10 cellular contexts compared by ENCODE assay signal in genomic region chr3:133540896-133541674, GRCh38. TPM values are rescaled to one million over a fixed set of nuclear protein-coding genes. Genes with fewer than 3 reads are reported as not detected.
DNase-seq lines count a peak whose midpoint lies in the region; ATAC-seq and TF ChIP-seq lines count a peak whose summit lies in the region.
"Had no signal": no experiment of that assay in that cellular context is flagged by ENCODE, and none has a peak within 500 bp of the region (broad histone marks: within the 10 kb centered on the region; RNA-seq: fewer than 3 reads in every experiment).

No MANE protein-coding gene starts in this region.

- H3K9me3 Mint-ChIP-seq in activated T-cell treated with anti-CD3 and anti-CD28 coated beads, Interleukin-2, amount 50 U/mL, for 4 hours, result peaks cover 4% of the 10 kb centered on the region
- no peaks in the 10 kb centered on the region for H3K9me3 Mint-ChIP-seq in GM23338
- H3K9me3 Mint-ChIP-seq: central memory CD8-positive, alpha-beta T cell had no signal

- H3K4me3 ChIP-seq in fibroblast of the aortic adventitia (ENCODE audit: low read depth, low read length), result no peak overlapping the region
- H3K4me3 ChIP-seq in GM23338, result no peak overlapping the region

- H4K20me1 ChIP-seq in GM23338 (replicated peaks; ENCODE audit: insufficient read depth), result no peaks in the 10 kb centered on the region

- H3K4me3 Mint-ChIP-seq in activated T-cell treated with anti-CD3 and anti-CD28 coated beads, Interleukin-2, amount 50 U/mL, for 4 hours, result no peak overlapping the region
- no peak overlapping the region for H3K4me3 Mint-ChIP-seq in GM23338
- H3K4me3 Mint-ChIP-seq: central memory CD8-positive, alpha-beta T cell had no signal

- no peaks in the 10 kb centered on the region for H3K79me2 ChIP-seq in GM23338 (replicated peaks; ENCODE audit: insufficient read depth)

- peaks cover 3% of the 10 kb centered on the region; the same call in 1 of the 2 replicates for H3K9me2 ChIP-seq in GM23338 (ENCODE audit: insufficient read depth)

- no peak overlapping the region for H3K27ac ChIP-seq in GM23338 (ENCODE audit: low read depth)

- no peaks in the 10 kb centered on the region for H3F3A ChIP-seq in GM23338 (replicated peaks; ENCODE audit: low read depth)

- no peak overlapping the region for H3K27ac Mint-ChIP-seq in GM23338

- H2AFZ ChIP-seq in GM23338, result no peak overlapping the region

- no peak overlapping the region for H3K4me2 ChIP-seq in GM23338

- TF ChIP-seq CTCF in fibroblast of the aortic adventitia (IDR thresholded peaks at IDR 0.05; ENCODE audit: insufficient read depth, low read length), result no peak
- TF ChIP-seq CTCF in GM23338 (conservative IDR thresholded peaks at IDR 0.05; ENCODE audit: low read depth in 2 of 2), result no peak

- no peaks in the 10 kb centered on the region for H3K36me3 ChIP-seq in GM23338 (ENCODE audit: insufficient read depth)

- H3K36me3 Mint-ChIP-seq in activated T-cell treated with anti-CD3 and anti-CD28 coated beads, Interleukin-2, amount 50 U/mL, for 4 hours (ENCODE audit: insufficient read depth), result no peaks in the 10 kb centered on the region
- no peaks in the 10 kb centered on the region for H3K36me3 Mint-ChIP-seq in GM23338 (ENCODE audit: low read depth)

- H3K4me1 ChIP-seq in GM23338 (ENCODE audit: insufficient read depth), result no peaks in the 10 kb centered on the region

- in situ Hi-C loops in Caki2 (cut with HindIII; ENCODE audit: low pct_unique_long_range_greater_than_20kb, low sequenced_read_pairs), result no loop called here

- no peaks in the 10 kb centered on the region for H3K27me3 Mint-ChIP-seq in activated T-cell treated with anti-CD3 and anti-CD28 coated beads, Interleukin-2, amount 50 U/mL, for 4 hours (ENCODE audit: low read depth)
- H3K27me3 Mint-ChIP-seq in GM23338 (ENCODE audit: insufficient read depth, low read depth, poor library complexity), result peaks cover 6% of the 10 kb centered on the region

- H3K27me3 ChIP-seq in GM23338 (ENCODE audit: insufficient read depth), result no peaks in the 10 kb centered on the region

- no peaks in the 10 kb centered on the region for H3K4me1 Mint-ChIP-seq in activated T-cell treated with anti-CD3 and anti-CD28 coated beads, Interleukin-2, amount 50 U/mL, for 4 hours (ENCODE audit: low read depth)
- H3K4me1 Mint-ChIP-seq in GM23338, result no peaks in the 10 kb centered on the region
- H3K4me1 Mint-ChIP-seq: central memory CD8-positive, alpha-beta T cell had no signal

- DNase-seq in Caki2 (ENCODE audit: low read depth), result peak; percentile 61
- DNase-seq in H4 (ENCODE audit: low spot score), result peak; percentile 79
- peak; percentile 80 for DNase-seq in NCI-H446 treated with DMSO at 0.1 percent for 48 hours (lab: John Stamatoyannopoulos, UW)
- peak; percentile 56 for DNase-seq in fibroblast of the aortic adventitia (ENCODE audit: low read depth)
- no peak for DNase-seq in activated T-cell treated with anti-CD3 and anti-CD28 coated beads, Interleukin-2, amount 50 U/mL, for 4 hours
- no peak for DNase-seq in GM23338 (ENCODE audit: low spot score)
- DNase-seq in KG1 (lab: John Stamatoyannopoulos, UW), result no peak
- DNase-seq in SHP77 treated with DMSO at 0.1 percent for 48 hours (lab: John Stamatoyannopoulos, UW), result no peak
- DNase-seq: GF-D8 had no signal

- no peak for ATAC-seq in activated T-cell treated with anti-CD3 and anti-CD28 coated beads, Interleukin-2, amount 50 U/mL, for 4 hours
- no peak for ATAC-seq in GM23338

TF ChIP-seq in GM23338, 12 proteins besides CTCF, POLR2A, EP300 and RAD21:
- TF ChIP-seq ZNF462 (CRISPR knock-in tag; IDR thresholded peaks at IDR 0.05), result no peak
TF ChIP-seq in GM23338: peak in this region for 0.

RNA-seq across cellular contexts. Expression of gene CDV3, which starts 32.4 kb away (rescaled TPM):
- total RNA-seq in Caki2 (2014; rRNA removed; shearing (Covaris generic); ENCODE audit: low replicate concordance), result 49.6 and 71.3 TPM in 2 replicates
- total RNA-seq in H4 (2014; rRNA removed; shearing (Covaris generic)), result 73.0 and 114 TPM in 2 replicates
- total RNA-seq in fibroblast of the aortic adventitia (ENCODE audit: low replicate concordance), result 102 and 127 TPM in 2 replicates
- total RNA-seq in activated T-cell treated with anti-CD3 and anti-CD28 coated beads, Interleukin-2, amount 50 U/mL, for 4 hours, result 100 to 1,000 TPM; 361 to 373 (median 372) TPM
- 119 TPM in 2 replicates for total RNA-seq in GM23338 (2014; rRNA removed; shearing (Covaris generic))
- polyA plus RNA-seq in GM23338 (2016; fragmentation: Nextera tagmentation; extraction: Ambion mirVana), result 36.6 and 44.1 TPM in 2 replicates

Comparison
In these comparisons a context has a peak if more than half of its experiments do, and no peak if none do; other contexts are left out.
1. DNase-seq: peak in Caki2 (single experiment), H4 (single experiment), NCI-H446 treated with DMSO at 0.1 percent for 48 hours (single experiment) and fibroblast of the aortic adventitia (single experiment); none in activated T-cell treated with anti-CD3 and anti-CD28 coated beads, Interleukin-2, amount 50 U/mL, for 4 hours (single experiment), GM23338 (single experiment), KG1 (single experiment) and SHP77 treated with DMSO at 0.1 percent for 48 hours (single experiment).